ENCODE assay signal across 14 cellular contexts in the genomic region with DNA sequence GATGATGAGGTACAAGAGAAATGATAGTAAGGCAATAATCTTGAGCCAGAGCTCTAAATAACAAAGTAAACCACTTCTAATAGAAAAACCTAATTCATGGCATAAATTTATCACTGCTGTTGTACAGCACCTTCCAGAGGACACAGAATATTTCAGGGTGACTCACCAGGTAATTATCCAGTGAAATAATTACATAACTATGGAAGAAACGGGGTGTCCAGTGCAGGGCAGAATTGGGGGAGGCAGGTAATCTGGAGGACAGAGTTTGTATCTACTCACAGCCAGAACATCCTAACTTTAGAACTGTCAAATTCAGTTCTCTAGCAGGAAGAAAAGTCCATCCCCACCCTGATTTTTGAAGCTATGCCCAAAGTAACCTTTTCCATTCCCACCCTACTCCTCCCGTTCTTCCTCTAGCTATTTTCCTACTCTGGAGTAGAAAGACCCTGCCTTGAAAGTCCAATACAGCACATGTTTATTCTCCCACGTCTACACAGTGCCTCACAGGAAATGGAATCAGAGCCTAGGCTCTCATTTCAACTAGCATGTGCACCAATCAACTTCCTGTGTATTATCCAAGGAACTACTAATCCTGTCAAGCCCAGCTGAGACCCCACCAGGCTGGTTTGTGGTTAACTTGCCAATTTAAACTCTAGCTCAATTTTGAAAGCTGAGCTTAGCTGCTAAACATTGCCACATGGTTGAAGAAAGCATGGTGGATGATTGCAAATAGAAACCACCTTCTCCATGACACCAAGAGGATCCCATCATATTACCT.
A peak's percentile ranks its signal among the peaks of the same experiment; 100 is the strongest.
DNase-seq lines count a peak whose midpoint lies in the region; ATAC-seq lines count a peak whose summit lies in the region.
"Had no signal": no experiment of that assay in that cellular context is flagged by ENCODE, and none has a peak within 500 bp of the region (broad histone marks: within the 10 kb centered on the region; RNA-seq: fewer than 3 reads in every experiment).

No MANE protein-coding gene starts in this region.

- H3K4me3 ChIP-seq in SJSA1 = no peak overlapping the region
- H3K4me3 ChIP-seq: coronary artery, skin epidermis had no signal

- DNase-seq in A172 (ENCODE audit: low spot score) (peak; percentile 85), HS-5 (ENCODE audit: low read depth) (peak; percentile 70), SJSA1 (ENCODE audit: low read depth in 1 of 2, low spot score in 2 of 2) (peak in 1 of 2 experiments; percentile 49), fibroblast of peridontal ligament (ENCODE audit: extremely low read depth) (peak; percentile 87)
- no peak for DNase-seq in activated CD4-positive, alpha-beta T cell treated with anti-CD3 and anti-CD28 coated beads for 4 hours
- no peak for DNase-seq in activated effector memory CD4-positive, alpha-beta T cell treated with anti-CD3 and anti-CD28 coated beads, Interleukin-2, amount 50 U/mL, for 16 hours
- DNase-seq: kidney, SHP77 had no signal

- ATAC-seq in GM21447 (IDR thresholded peaks at IDR 0.05; ENCODE audit: unreplicated experiment) (no peak), HG02981 (IDR thresholded peaks at IDR 0.05; ENCODE audit: unreplicated experiment) (no peak)
- ATAC-seq: stimulated activated memory B cell treated with anti-CD40 and anti-IgM and Interleukin-4, amounts not matched to agents 10 μg/mL and 1 μg/mL and 100 μg/mL, for 72 hours had no signal

- peaks cover 6% of the 10 kb centered on the region; the same call in 1 of the 2 replicates for H3K36me3 ChIP-seq in SJSA1

- H3K9me3 ChIP-seq in SJSA1 (replicated peaks) = no peaks in the 10 kb centered on the region

- H3K27me3 ChIP-seq in SJSA1 (replicated peaks) = no peaks in the 10 kb centered on the region

- H3K4me1 ChIP-seq in SJSA1 (replicated peaks) = peaks cover 49% of the 10 kb centered on the region

- peak overlapping the region; percentile 40 for H3K27ac ChIP-seq in SJSA1
- H3K27ac ChIP-seq: KMS-11 had no signal

Comparison
In these comparisons a context has a peak if more than half of its experiments do, and no peak if none do; other contexts are left out.
1. DNase-seq: peak in A172 (single experiment), HS-5 (single experiment) and fibroblast of peridontal ligament (single experiment); none in activated CD4-positive, alpha-beta T cell treated with anti-CD3 and anti-CD28 coated beads for 4 hours (0 of 2) and activated effector memory CD4-positive, alpha-beta T cell treated with anti-CD3 and anti-CD28 coated beads, Interleukin-2, amount 50 U/mL, for 16 hours (single experiment).